11 cellular contexts compared by ENCODE assay signal in the genomic region with DNA sequence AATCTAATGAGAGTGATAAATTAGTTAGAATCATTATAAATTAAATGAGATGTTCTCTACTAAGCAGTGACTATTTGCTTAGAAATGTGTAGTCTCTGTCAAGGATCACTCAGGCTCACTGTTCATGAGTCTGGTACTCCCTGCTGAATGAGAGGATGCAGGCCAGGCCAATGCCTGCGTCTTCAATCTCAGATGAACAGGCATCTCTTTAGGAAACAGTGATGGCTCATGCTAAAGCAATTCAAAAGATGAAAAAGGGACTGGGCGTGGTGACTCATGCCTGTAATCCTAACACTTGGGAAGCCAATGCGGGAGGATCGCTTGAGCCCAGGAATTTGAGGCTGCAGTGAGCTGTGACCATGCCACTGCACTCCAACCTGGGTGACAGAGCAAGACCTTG.
DNase-seq lines count a peak whose midpoint lies in the region; ATAC-seq and TF ChIP-seq lines count a peak whose summit lies in the region.
"Had no signal": no experiment of that assay in that cellular context is flagged by ENCODE, and none has a peak within 500 bp of the region (broad histone marks: within the 10 kb centered on the region; RNA-seq: fewer than 3 reads in every experiment).

No MANE protein-coding gene starts in this region.

- H3K9ac ChIP-seq in PC-3 (ENCODE audit: low read length) (no peak overlapping the region), trophoblast cell (ENCODE audit: low read length) (no peak overlapping the region)

- no peaks in the 10 kb centered on the region for H3K9me3 Mint-ChIP-seq in stimulated activated naive B cell treated with anti-CD40 and anti-IgM and Interleukin-4, amounts not matched to agents 10 μg/mL and 1 μg/mL and 100 μg/mL, for 72 hours

- no peak overlapping the region for H2AFZ ChIP-seq in PC-3 (ENCODE audit: low read length)
- no peak overlapping the region for H2AFZ ChIP-seq in trophoblast cell (ENCODE audit: insufficient read depth, low read length, poor library complexity)

- no peak overlapping the region for H2BK5ac ChIP-seq in trophoblast cell (ENCODE audit: low read depth, low read length, poor library complexity)

- intact Hi-C loops in PC-3 (cut with micrococcal nuclease): no loop called here

- peaks cover 8% of the 10 kb centered on the region for H3K79me1 ChIP-seq in trophoblast cell (ENCODE audit: low read length)

- no peak overlapping the region for H4K8ac ChIP-seq in trophoblast cell (ENCODE audit: low read depth, low read length)

- H3K18ac ChIP-seq in trophoblast cell (ENCODE audit: low read length): no peak overlapping the region

- no peaks in the 10 kb centered on the region for H3K9me2 ChIP-seq in PC-3 (replicated peaks; ENCODE audit: low read length)

- CTCF ChIA-PET in PC-3 (lab: Charles Lee): no interaction called here

- H2AK5ac ChIP-seq in trophoblast cell (ENCODE audit: low read length): no peak overlapping the region

- no peak overlapping the region for H3K14ac ChIP-seq in trophoblast cell (ENCODE audit: low read length)

- no peak overlapping the region for H3K27ac ChIP-seq in PC-3 (ENCODE audit: low read length)
- no peak overlapping the region for H3K27ac ChIP-seq in trophoblast cell (ENCODE audit: low read depth, low read length)
- H3K27ac ChIP-seq: coronary artery had no signal

- H3K27me3 ChIP-seq in PC-3 (ENCODE audit: low read length) (no peaks in the 10 kb centered on the region), trophoblast cell (ENCODE audit: insufficient read depth, low read length) (no peaks in the 10 kb centered on the region)

- no peaks in the 10 kb centered on the region for H3K36me3 Mint-ChIP-seq in stimulated activated naive B cell treated with anti-CD40 and anti-IgM and Interleukin-4, amounts not matched to agents 10 μg/mL and 1 μg/mL and 100 μg/mL, for 72 hours

- H3K4ac ChIP-seq in trophoblast cell (ENCODE audit: low read depth, low read length): no peak overlapping the region

- no peak overlapping the region for H3K27ac Mint-ChIP-seq in stimulated activated naive B cell treated with anti-CD40 and anti-IgM and Interleukin-4, amounts not matched to agents 10 μg/mL and 1 μg/mL and 100 μg/mL, for 72 hours

- no peak overlapping the region for H3K23ac ChIP-seq in trophoblast cell (ENCODE audit: low read length)

- 0 out of 2 replicates have a peak, but pooled peaks cover 3% of the 10 kb centered on the region for H3K9me3 ChIP-seq in PC-3 (ENCODE audit: low read length)
- H3K9me3 ChIP-seq in trophoblast cell (ENCODE audit: insufficient read depth, low read depth, low read length): no peaks in the 10 kb centered on the region

- no peak overlapping the region for H2BK120ac ChIP-seq in trophoblast cell (ENCODE audit: insufficient read depth, low read length, poor library complexity)

- H3K79me2 ChIP-seq in PC-3 (ENCODE audit: low read length) (no peaks in the 10 kb centered on the region), trophoblast cell (ENCODE audit: control insufficient read depth, insufficient read depth, low read length, poor library complexity) (no peaks in the 10 kb centered on the region)

- no TSS peak for BruUV-seq in PC-3 (replicated peaks; lab: Mats Ljungman, UMichigan)

- TF ChIP-seq CTCF in PC-3 (conservative IDR thresholded peaks at IDR 0.05; ENCODE audit: low read depth, low read length) (no peak), epithelial cell of proximal tubule (conservative IDR thresholded peaks at IDR 0.05; ENCODE audit: low read depth, low read length) (no peak)

- POLR2A ChIA-PET in PC-3 (lab: Charles Lee; ENCODE audit: unreplicated experiment): no interaction called here

- no peaks in the 10 kb centered on the region for H3F3A ChIP-seq in PC-3 (ENCODE audit: low read length, unreplicated experiment)

- H4K20me1 ChIP-seq in PC-3 (ENCODE audit: low read length): no peaks in the 10 kb centered on the region

- no peak overlapping the region for H3K4me2 ChIP-seq in PC-3 (ENCODE audit: low read length)
- H3K4me2 ChIP-seq in trophoblast cell (ENCODE audit: low read length): no peak overlapping the region

- H3K4me1 ChIP-seq in PC-3 (ENCODE audit: insufficient read depth, low read length) (0 out of 2 replicates have a peak, but pooled peaks cover 5% of the 10 kb centered on the region), trophoblast cell (ENCODE audit: control insufficient read depth in 1 of 2, insufficient read depth in 2 of 2, low read length in 2 of 2) (peaks cover 7 to 11% of the 10 kb centered on the region in 2 experiments)

- H3K27me3 Mint-ChIP-seq in stimulated activated naive B cell treated with anti-CD40 and anti-IgM and Interleukin-4, amounts not matched to agents 10 μg/mL and 1 μg/mL and 100 μg/mL, for 72 hours: no peaks in the 10 kb centered on the region

- DNase-seq in GM04503 (ENCODE audit: low read depth) (peak; percentile 89), PC-3 (peak; percentile 89), epithelial cell of proximal tubule (ENCODE audit: low read depth) (peak; percentile 70), trophoblast cell (peak; percentile 89 to 95), NCI-H82 (lab: John Stamatoyannopoulos, UW) (no peak), occipital lobe (lab: John Stamatoyannopoulos, UW) (no peak), NCI-H1092 (lab: John Stamatoyannopoulos, UW) (no peak)
- no peak for DNase-seq in stimulated activated naive B cell treated with anti-CD40 and anti-IgM and Interleukin-4, amounts not matched to agents 10 μg/mL and 1 μg/mL and 100 μg/mL, for 72 hours
- DNase-seq: activated T-cell treated with anti-CD3 and anti-CD28 coated beads for 4 hours, NCI-H2081 had no signal

- H3K4me3 Mint-ChIP-seq in stimulated activated naive B cell treated with anti-CD40 and anti-IgM and Interleukin-4, amounts not matched to agents 10 μg/mL and 1 μg/mL and 100 μg/mL, for 72 hours: no peak overlapping the region

- peak; percentile 97 for ATAC-seq in PC-3
- no peak for ATAC-seq in stimulated activated naive B cell treated with anti-CD40 and anti-IgM and Interleukin-4, amounts not matched to agents 10 μg/mL and 1 μg/mL and 100 μg/mL, for 72 hours (replicated peaks)

- no peak overlapping the region for H2BK12ac ChIP-seq in trophoblast cell (ENCODE audit: low read length)

- WGBS in trophoblast cell (ENCODE audit: extremely low coverage, insufficient coverage, insufficient read length): no CpG with 5 or more reads among the region's 4 CpGs

- H4K91ac ChIP-seq in trophoblast cell (ENCODE audit: low read depth, low read length): no peak overlapping the region

- H3K4me3 ChIP-seq in PC-3 (ENCODE audit: low read length) (no peak overlapping the region), epithelial cell of proximal tubule (ENCODE audit: low read depth, low read length) (no peak overlapping the region), trophoblast cell (ENCODE audit: low read depth, low read length) (no peak overlapping the region)
- H3K4me3 ChIP-seq: coronary artery had no signal

- H3K36me3 ChIP-seq in PC-3 (ENCODE audit: low read depth, low read length) (no peaks in the 10 kb centered on the region), trophoblast cell (ENCODE audit: control insufficient read depth in 1 of 2, insufficient read depth in 2 of 2, low read length in 2 of 2) (no peaks in the 10 kb centered on the region)

- H3K4me1 Mint-ChIP-seq in stimulated activated naive B cell treated with anti-CD40 and anti-IgM and Interleukin-4, amounts not matched to agents 10 μg/mL and 1 μg/mL and 100 μg/mL, for 72 hours: peaks cover 2 to 6% of the 10 kb centered on the region in 2 donors

- H4K12ac ChIP-seq in trophoblast cell (ENCODE audit: low read depth, low read length): no peak overlapping the region

Comparison
In these comparisons a context has a peak if more than half of its experiments do, and no peak if none do; other contexts are left out.
1. DNase-seq: peak in GM04503 (single experiment), PC-3 (single experiment), epithelial cell of proximal tubule (single experiment) and trophoblast cell (2 of 2); none in stimulated activated naive B cell treated with anti-CD40 and anti-IgM and Interleukin-4, amounts not matched to agents 10 μg/mL and 1 μg/mL and 100 μg/mL, for 72 hours (single experiment), NCI-H82 (single experiment), occipital lobe (single experiment) and NCI-H1092 (single experiment).